ENCODE assay signal across 17 cellular contexts in genomic region chr4:151957163-151957562, GRCh38.
DNase-seq lines count a peak whose midpoint lies in the region; ATAC-seq, FAIRE-seq and TF ChIP-seq lines count a peak whose summit lies in the region.
"Had no signal": no experiment of that assay in that cellular context is flagged by ENCODE, and none has a peak within 500 bp of the region (broad histone marks: within the 10 kb centered on the region; RNA-seq: fewer than 3 reads in every experiment).

No MANE protein-coding gene starts in this region.

- CTCF ChIA-PET in HepG2 (lab: Yijun Ruan, JAX; ENCODE audit: low intra/inter-chr PET ratio, low total read pairs): no interaction called here
- CTCF ChIA-PET in PC-3 (lab: Charles Lee): no interaction called here

- H3K27me3 ChIP-seq in HepG2 (ENCODE audit: control insufficient read depth in 1 of 2, insufficient read depth in 2 of 2, low read length in 2 of 2) (no peaks in the 10 kb centered on the region; a peak in 1 of 5 replicates), right lobe of liver (no peaks in the 10 kb centered on the region), mesenchymal stem cell (ENCODE audit: control insufficient read depth in 1 of 2, insufficient read depth in 1 of 2, low read length in 2 of 2) (peaks cover 0 to 15% of the 10 kb centered on the region in 2 experiments), PC-3 (ENCODE audit: low read length) (no peaks in the 10 kb centered on the region)
- H3K27me3 ChIP-seq: ascending aorta, spleen had no signal

- BruUV-seq in HepG2 (replicated peaks; lab: Mats Ljungman, UMichigan) (no TSS peak), PC-3 (replicated peaks; lab: Mats Ljungman, UMichigan) (no TSS peak)

- no peaks in the 10 kb centered on the region for H3K79me2 ChIP-seq in HepG2 (ENCODE audit: insufficient read depth, low read length)
- H3K79me2 ChIP-seq in PC-3 (ENCODE audit: low read length): no peaks in the 10 kb centered on the region

- peaks cover 2% of the 10 kb centered on the region for H3K27me3 Mint-ChIP-seq in endothelial cell (ENCODE audit: unreplicated experiment)

- no peak for FAIRE-seq in HepG2 (lab: Jason Lieb, UNC)
- FAIRE-seq: A549, GM12891, RCC 7860 had no signal

- H3K4me3 Mint-ChIP-seq in endothelial cell (ENCODE audit: unreplicated experiment): no peak overlapping the region
- H3K4me3 Mint-ChIP-seq: CD8-positive, alpha-beta T cell had no signal

- 0% methylated on average over 2 of the region's 5 CpGs for WGBS in HepG2 (ENCODE audit: low lambda C conversion rate)
- WGBS in right lobe of liver (ENCODE audit: insufficient coverage, low coverage, low lambda C conversion rate, missing lambda C conversion rate): 23% methylated on average over 3 of the region's 5 CpGs
- 43% methylated on average over 5 of the region's 5 CpGs for WGBS in mesenchymal stem cell

- DNase-seq in HepG2 (ENCODE audit: low spot score): peak; percentile 38
- DNase-seq in right lobe of liver: no peak
- DNase-seq in endothelial cell (ENCODE audit: low spot score): peak; percentile 34
- DNase-seq in mesenchymal stem cell: peak; percentile 3
- DNase-seq in stimulated activated CD8-positive, alpha-beta memory T cell treated with anti-CD3 and anti-CD28 coated beads, Interleukin-4, amount 100 ng/mL, for 48 hours: no peak
- DNase-seq in activated T-cell treated with anti-CD3 and anti-CD28 coated beads, Interleukin-2, amount 50 U/mL, for 48 hours: no peak
- DNase-seq in PC-3: no peak
- DNase-seq in coronary artery (ENCODE audit: low spot score): no peak
- DNase-seq: activated effector memory CD4-positive, alpha-beta T cell treated with anti-CD3 and anti-CD28 coated beads, Interleukin-2, amount 50 U/mL, for 16 hours; CD8-positive, alpha-beta T cell; NCI-H1417 treated with DMSO at 0.1 percent for 48 hours; spleen; WERI-Rb-1 had no signal

- POLR2A ChIA-PET in HepG2 (lab: Yijun Ruan, JAX): no interaction called here
- POLR2A ChIA-PET in PC-3 (lab: Charles Lee; ENCODE audit: unreplicated experiment): no interaction called here

- H2BK120ac ChIP-seq in mesenchymal stem cell (ENCODE audit: low read depth, low read length): no peak overlapping the region

- intact Hi-C loops in HepG2 (cut with micrococcal nuclease; ENCODE audit: unreplicated experiment) (no loop called here), right lobe of liver (cut with DNase I) (no loop called here), PC-3 (cut with micrococcal nuclease) (no loop called here)

- TF ChIP-seq RAD21 in HepG2 (CRISPR knock-in tag; IDR thresholded peaks at IDR 0.05): 0 out of 2 replicates have a peak, but pooled peaks have one; percentile 14

- in situ Hi-C loops in HepG2 (cut with HindIII; ENCODE audit: extremely low pct_ligation_motif_present, low pct_unique_long_range_greater_than_20kb): no loop called here

- H3K79me1 ChIP-seq in mesenchymal stem cell (replicated peaks; ENCODE audit: low read length, poor library complexity, severe bottlenecking): no peaks in the 10 kb centered on the region

- no peak overlapping the region for H2BK5ac ChIP-seq in mesenchymal stem cell (ENCODE audit: low read depth, low read length, poor library complexity, severe bottlenecking)

- H4K91ac ChIP-seq in mesenchymal stem cell (ENCODE audit: low read length): no peak overlapping the region

- no peak overlapping the region for H2BK15ac ChIP-seq in mesenchymal stem cell (ENCODE audit: low read depth, poor library complexity, severe bottlenecking)

- no peaks in the 10 kb centered on the region for H3F3A ChIP-seq in PC-3 (ENCODE audit: low read length, unreplicated experiment)

- no peaks in the 10 kb centered on the region for H3K36me3 Mint-ChIP-seq in endothelial cell (ENCODE audit: low read depth, unreplicated experiment)
- H3K36me3 Mint-ChIP-seq: CD8-positive, alpha-beta T cell had no signal

- no peak overlapping the region for H3K23ac ChIP-seq in mesenchymal stem cell (ENCODE audit: low read length in 2 of 2)

- no peak overlapping the region for H3K27ac Mint-ChIP-seq in endothelial cell (ENCODE audit: unreplicated experiment)
- H3K27ac Mint-ChIP-seq: CD8-positive, alpha-beta T cell had no signal

- no peak overlapping the region for H3K4me3 ChIP-seq in HepG2 (replicated peaks in 1 of 3; ENCODE audit: insufficient read depth in 1 of 3, low read depth in 2 of 3, low read length in 3 of 3)
- no peak overlapping the region for H3K4me3 ChIP-seq in right lobe of liver
- no peak overlapping the region for H3K4me3 ChIP-seq in mesenchymal stem cell (ENCODE audit: insufficient read depth in 1 of 2, low read depth in 1 of 2, low read length in 2 of 2)
- H3K4me3 ChIP-seq in PC-3 (ENCODE audit: low read length): no peak overlapping the region
- H3K4me3 ChIP-seq in coronary artery: no peak overlapping the region
- H3K4me3 ChIP-seq: A549, ascending aorta, spleen had no signal

- H3K27ac ChIP-seq in HepG2 (ENCODE audit: extremely low read length, insufficient read depth, low read length): no peak overlapping the region
- no peak overlapping the region for H3K27ac ChIP-seq in right lobe of liver
- H3K27ac ChIP-seq in mesenchymal stem cell (ENCODE audit: low read length, poor library complexity, severe bottlenecking): peak overlapping the region; percentile 8
- no peak overlapping the region for H3K27ac ChIP-seq in PC-3 (ENCODE audit: low read length)
- no peak overlapping the region for H3K27ac ChIP-seq in coronary artery
- H3K27ac ChIP-seq: A549, ascending aorta, spleen, WERI-Rb-1 had no signal

- ATAC-seq in HepG2 (peak; percentile 97), right lobe of liver (no peak), PC-3 (no peak)
- ATAC-seq: A549; CD8-positive, alpha-beta T cell had no signal

- no peak overlapping the region for H2AK5ac ChIP-seq in mesenchymal stem cell (ENCODE audit: low read length, severe bottlenecking)

- no peaks in the 10 kb centered on the region for H3K9me3 ChIP-seq in HepG2 (ENCODE audit: low read length)
- H3K9me3 ChIP-seq in right lobe of liver: no peaks in the 10 kb centered on the region
- H3K9me3 ChIP-seq in mesenchymal stem cell (ENCODE audit: control insufficient read depth, low read length): peaks cover 5% of the 10 kb centered on the region
- no peaks in the 10 kb centered on the region for H3K9me3 ChIP-seq in PC-3 (ENCODE audit: low read length)
- H3K9me3 ChIP-seq: A549, ascending aorta, spleen had no signal

- H3K9me3 Mint-ChIP-seq in endothelial cell (ENCODE audit: unreplicated experiment): no peaks in the 10 kb centered on the region
- H3K9me3 Mint-ChIP-seq: CD8-positive, alpha-beta T cell had no signal

- TF ChIP-seq EP300 in HepG2 (IDR thresholded peaks at IDR 0.05; ENCODE audit: low read depth in 2 of 2, low read length in 2 of 2) (no peak), HepG2 (CRISPR knock-in tag; IDR thresholded peaks at IDR 0.05; ENCODE audit: borderline replicate concordance) (no peak)

- no peaks in the 10 kb centered on the region for H3K9me2 ChIP-seq in PC-3 (replicated peaks; ENCODE audit: low read length)

- no peak overlapping the region for H3K14ac ChIP-seq in mesenchymal stem cell (ENCODE audit: low read length in 2 of 2)

- TF ChIP-seq CTCF in HepG2 (CRISPR knock-in tag; IDR thresholded peaks at IDR 0.05) (no peak), right lobe of liver (IDR thresholded peaks at IDR 0.05) (no peak), endothelial cell (IDR thresholded peaks at IDR 0.05; ENCODE audit: unreplicated experiment) (no peak), PC-3 (conservative IDR thresholded peaks at IDR 0.05; ENCODE audit: low read depth, low read length) (no peak), coronary artery (IDR thresholded peaks at IDR 0.05) (no peak)

- peaks cover 18% of the 10 kb centered on the region for H3K4me1 ChIP-seq in HepG2 (ENCODE audit: insufficient read depth, low read length)
- no peaks in the 10 kb centered on the region for H3K4me1 ChIP-seq in right lobe of liver
- peaks cover 6% of the 10 kb centered on the region for H3K4me1 ChIP-seq in mesenchymal stem cell (ENCODE audit: control insufficient read depth, insufficient read depth, low read depth, low read length)
- H3K4me1 ChIP-seq in PC-3 (ENCODE audit: insufficient read depth, low read length): peaks cover 6% of the 10 kb centered on the region; the same call in 1 of the 2 replicates
- H3K4me1 ChIP-seq: A549, ascending aorta had no signal

- no peaks in the 10 kb centered on the region for H3K36me3 ChIP-seq in HepG2 (replicated peaks in 1 of 2; ENCODE audit: control insufficient read depth in 1 of 2, insufficient read depth in 2 of 2, low read length in 2 of 2)
- H3K36me3 ChIP-seq in right lobe of liver: no peaks in the 10 kb centered on the region
- H3K36me3 ChIP-seq in mesenchymal stem cell (ENCODE audit: control insufficient read depth in 1 of 2, insufficient read depth in 2 of 2, low read depth in 1 of 2, low read length in 2 of 2): no peaks in the 10 kb centered on the region
- no peaks in the 10 kb centered on the region for H3K36me3 ChIP-seq in PC-3 (ENCODE audit: low read depth, low read length)
- H3K36me3 ChIP-seq: ascending aorta, spleen, WERI-Rb-1 had no signal

- no peak overlapping the region for H4K8ac ChIP-seq in mesenchymal stem cell (ENCODE audit: low read length)

- peaks cover 11% of the 10 kb centered on the region for H3K4me1 Mint-ChIP-seq in endothelial cell (ENCODE audit: unreplicated experiment)

- H3K4me2 ChIP-seq in HepG2 (ENCODE audit: low read depth, low read length): no peak overlapping the region
- no peak overlapping the region for H3K4me2 ChIP-seq in mesenchymal stem cell (ENCODE audit: low read length, poor library complexity, severe bottlenecking)
- H3K4me2 ChIP-seq in PC-3 (ENCODE audit: low read length): no peak overlapping the region
- H3K4me2 ChIP-seq: A549 had no signal

- H4K20me1 ChIP-seq in HepG2 (ENCODE audit: insufficient read depth, low read length): no peaks in the 10 kb centered on the region
- H4K20me1 ChIP-seq in PC-3 (ENCODE audit: low read length): no peaks in the 10 kb centered on the region

- no peak overlapping the region for H2BK12ac ChIP-seq in mesenchymal stem cell (ENCODE audit: low read length in 2 of 2)

- H3K18ac ChIP-seq in mesenchymal stem cell (ENCODE audit: low read depth in 1 of 2, low read length in 2 of 2): no peak overlapping the region

- H2AFZ ChIP-seq in HepG2 (ENCODE audit: low read length): no peak overlapping the region
- no peak overlapping the region for H2AFZ ChIP-seq in mesenchymal stem cell (ENCODE audit: low read depth, low read length)
- no peak overlapping the region for H2AFZ ChIP-seq in PC-3 (ENCODE audit: low read length)

- H3K9ac ChIP-seq in HepG2 (ENCODE audit: insufficient read depth, low read depth, low read length) (no peak overlapping the region), mesenchymal stem cell (ENCODE audit: low read length) (no peak overlapping the region), PC-3 (ENCODE audit: low read length) (no peak overlapping the region)

- TF ChIP-seq POLR2A in HepG2 (IDR thresholded peaks at IDR 0.05; ENCODE audit: insufficient read depth in 1 of 2, low read depth in 2 of 2, low read length in 2 of 2): no peak
- TF ChIP-seq POLR2A in right lobe of liver (IDR thresholded peaks at IDR 0.05): no peak

- no peak overlapping the region for H3K4ac ChIP-seq in mesenchymal stem cell (ENCODE audit: low read depth in 1 of 2, low read length in 2 of 2)

TF ChIP-seq in HepG2, 621 proteins besides CTCF, POLR2A, EP300 and RAD21 (continues in another document):
- TF ChIP-seq ZNF850 (CRISPR knock-in tag; conservative IDR thresholded peaks at IDR 0.05): no peak
- no peak for TF ChIP-seq SOX13 (IDR thresholded peaks at IDR 0.05)
- peak in 1 of 2 experiments; percentile 43; a peak in 1 of 4 replicates for TF ChIP-seq SOX13 (CRISPR knock-in tag; conservative IDR thresholded peaks at IDR 0.05 in 1 of 2, IDR thresholded peaks at IDR 0.05 in 1 of 2)

Comparison
In these comparisons a context has a peak if more than half of its experiments do, and no peak if none do; other contexts are left out.
1. DNase-seq: peak in HepG2 (single experiment), endothelial cell (single experiment) and mesenchymal stem cell (single experiment); none in right lobe of liver (0 of 3), stimulated activated CD8-positive, alpha-beta memory T cell treated with anti-CD3 and anti-CD28 coated beads, Interleukin-4, amount 100 ng/mL, for 48 hours (single experiment), activated T-cell treated with anti-CD3 and anti-CD28 coated beads, Interleukin-2, amount 50 U/mL, for 48 hours (0 of 2), PC-3 (single experiment) and coronary artery (single experiment).